ENCODE assay signal across 8 cellular contexts in genomic region chrX:13937370-13938052, GRCh38.
DNase-seq lines count a peak whose midpoint lies in the region; ATAC-seq and TF ChIP-seq lines count a peak whose summit lies in the region.

No MANE protein-coding gene starts in this region.

- H3K4me1 ChIP-seq in RWPE2 (ENCODE audit: insufficient read depth, poor library complexity, severe bottlenecking) (no peaks in the 10 kb centered on the region), fibroblast of lung (ENCODE audit: control insufficient read depth, extremely low read depth, insufficient read depth, low read length) (peaks cover 2% of the 10 kb centered on the region), osteoblast (ENCODE audit: insufficient read depth, low read length) (no peaks in the 10 kb centered on the region)

- H2AFZ ChIP-seq in fibroblast of lung (ENCODE audit: low read length): no peak overlapping the region
- peak overlapping the region; percentile 68 for H2AFZ ChIP-seq in osteoblast (ENCODE audit: low read length)

- peaks cover 4% of the 10 kb centered on the region for H3K27me3 ChIP-seq in RWPE2 (ENCODE audit: insufficient read depth, poor library complexity, severe bottlenecking)
- peaks cover 14% of the 10 kb centered on the region for H3K27me3 ChIP-seq in fibroblast of lung (ENCODE audit: control insufficient read depth, insufficient read depth, low read length)
- peaks cover 59% of the 10 kb centered on the region for H3K27me3 ChIP-seq in osteoblast (ENCODE audit: insufficient read depth, low read length)

- no peaks in the 10 kb centered on the region for H3K79me2 ChIP-seq in fibroblast of lung (ENCODE audit: control insufficient read depth, insufficient read depth, low read length)
- H3K79me2 ChIP-seq in osteoblast (ENCODE audit: insufficient read depth, low read length): no peaks in the 10 kb centered on the region

- no peak for TF ChIP-seq CTCF in RWPE2 (IDR thresholded peaks at IDR 0.05; ENCODE audit: poor library complexity, severe bottlenecking)
- no peak for TF ChIP-seq CTCF in fibroblast of lung (conservative IDR thresholded peaks at IDR 0.05 in 1 of 2, IDR thresholded peaks at IDR 0.05 in 1 of 2; ENCODE audit: low read depth in 1 of 2, low read length in 2 of 2)
- TF ChIP-seq CTCF in osteoblast (IDR thresholded peaks at IDR 0.05; ENCODE audit: extremely low read depth, low read depth, low read length): no peak

- no peak overlapping the region for H3K27ac ChIP-seq in RWPE2 (ENCODE audit: poor library complexity, severe bottlenecking)
- H3K27ac ChIP-seq in fibroblast of lung (ENCODE audit: insufficient read depth, low read length): no peak overlapping the region
- H3K27ac ChIP-seq in osteoblast (ENCODE audit: low read depth, low read length): no peak overlapping the region

- H3K36me3 ChIP-seq in RWPE2 (ENCODE audit: low read depth) (no peaks in the 10 kb centered on the region), fibroblast of lung (ENCODE audit: control insufficient read depth, insufficient read depth, low read length) (no peaks in the 10 kb centered on the region), osteoblast (ENCODE audit: insufficient read depth, low read length) (no peaks in the 10 kb centered on the region)

- H3K4me3 ChIP-seq in RWPE2 (ENCODE audit: severe bottlenecking): peak overlapping the region; percentile 35
- peak overlapping the region; percentile 38 to 68 (median 48) for H3K4me3 ChIP-seq in fibroblast of lung (replicated peaks in 1 of 4; ENCODE audit: control extremely low read depth in 1 of 4, insufficient read depth in 1 of 4, low read depth in 3 of 4, low read length in 4 of 4)
- peak overlapping the region; percentile 63 for H3K4me3 ChIP-seq in osteoblast (ENCODE audit: insufficient read depth, low read length)

- H4K20me1 ChIP-seq in fibroblast of lung (ENCODE audit: control insufficient read depth, extremely low read depth, insufficient read depth, low read length) (no peaks in the 10 kb centered on the region), osteoblast (ENCODE audit: insufficient read depth, low read length) (no peaks in the 10 kb centered on the region)

- peak; percentile 12; the same call in 1 of the 3 replicates for ATAC-seq in RWPE2 (ENCODE audit: low read depth)
- no peak for ATAC-seq in GM21737 (IDR thresholded peaks at IDR 0.05; ENCODE audit: unreplicated experiment)
- no peak for ATAC-seq in GM19452 (IDR thresholded peaks at IDR 0.05; ENCODE audit: unreplicated experiment)

- H3K9me3 ChIP-seq in RWPE2 (ENCODE audit: severe bottlenecking) (no peaks in the 10 kb centered on the region), fibroblast of lung (ENCODE audit: control insufficient read depth, insufficient read depth, low read depth, low read length) (no peaks in the 10 kb centered on the region), osteoblast (ENCODE audit: low read depth, low read length) (no peaks in the 10 kb centered on the region)

- H3K4me2 ChIP-seq in fibroblast of lung (ENCODE audit: extremely low read depth, insufficient read depth, low read length): peak overlapping the region; percentile 80
- H3K4me2 ChIP-seq in osteoblast (ENCODE audit: insufficient read depth, low read length): peak overlapping the region; percentile 85

- DNase-seq in NCI-H146 (lab: John Stamatoyannopoulos, UW) (peak; percentile 58), NCI-H146 treated with DMSO at 0.1 percent for 48 hours (lab: John Stamatoyannopoulos, UW; ENCODE audit: unreplicated experiment) (no peak), RWPE2 (ENCODE audit: low spot score) (no peak), fibroblast of lung (ENCODE audit: low read depth in 2 of 2) (peak; percentile 45 to 78), osteoblast (ENCODE audit: insufficient read length, low spot score, missing footprints) (peak; percentile 86), NCI-H2107 treated with DMSO at 0.1 percent for 48 hours (lab: John Stamatoyannopoulos, UW; ENCODE audit: unreplicated experiment) (no peak)

- no peak overlapping the region for H3K9ac ChIP-seq in fibroblast of lung (ENCODE audit: insufficient read depth, low read length)

Comparison
In these comparisons a context has a peak if more than half of its experiments do, and no peak if none do; other contexts are left out.
1. DNase-seq: peak in NCI-H146 (single experiment), fibroblast of lung (2 of 2) and osteoblast (single experiment); none in NCI-H146 treated with DMSO at 0.1 percent for 48 hours (single experiment), RWPE2 (single experiment) and NCI-H2107 treated with DMSO at 0.1 percent for 48 hours (single experiment).
2. Peak in every context shown above with its lines, with median percentiles within 50 percentile points of each other: H3K4me3 ChIP-seq.